14 cellular contexts compared by ENCODE assay signal in genomic region chr18:31679133-31679731, GRCh38. TPM values are rescaled to one million over a fixed set of nuclear protein-coding genes. Genes with fewer than 3 reads are reported as not detected.
DNase-seq lines count a peak whose midpoint lies in the region; ATAC-seq and TF ChIP-seq lines count a peak whose summit lies in the region.
"Had no signal": no experiment of that assay in that cellular context is flagged by ENCODE, and none has a peak within 500 bp of the region (broad histone marks: within the 10 kb centered on the region; RNA-seq: fewer than 3 reads in every experiment).

No MANE protein-coding gene starts in this region.

- H3K27me3 ChIP-seq in esophagus muscularis mucosa, result no peaks in the 10 kb centered on the region
- no peaks in the 10 kb centered on the region for H3K27me3 ChIP-seq in right atrium auricular region
- H3K27me3 ChIP-seq: BLaER1 had no signal

- TF ChIP-seq POLR2A in esophagus muscularis mucosa (IDR thresholded peaks at IDR 0.05; ENCODE audit: low read depth), result no peak

- 36% methylated on average over 3 of the region's 3 CpGs for WGBS in esophagus muscularis mucosa

- TF ChIP-seq CTCF in RWPE1 (conservative IDR thresholded peaks at IDR 0.05; ENCODE audit: low read depth), result no peak
- TF ChIP-seq CTCF in esophagus muscularis mucosa (IDR thresholded peaks at IDR 0.05), result no peak
- TF ChIP-seq CTCF in right atrium auricular region (IDR thresholded peaks at IDR 0.05), result no peak

- POLR2A ChIA-PET in RWPE1 (lab: Yijun Ruan, JAX; ENCODE audit: low non-redundant PET), result no interaction called here
- POLR2A ChIA-PET in activated CD8-positive, alpha-beta T cell treated with anti-CD3 and anti-CD28 coated beads, Interleukin-2, amount 10 ng/mL, durations not matched to agents 7 days and 5 days (lab: Charles Lee), result no interaction called here

- H3K4me3 Mint-ChIP-seq in activated CD8-positive, alpha-beta T cell treated with anti-CD3 and anti-CD28 coated beads, Interleukin-2, amount 10 ng/mL, durations not matched to agents 7 days and 5 days, result no peak overlapping the region
- H3K4me3 Mint-ChIP-seq: activated CD4-positive, alpha-beta T cell treated with anti-CD3 and anti-CD28 coated beads for 36 hours; nephron progenitor cell; stimulated activated naive CD8-positive, alpha-beta T cell treated with anti-CD3 and anti-CD28 coated beads, Interleukin-15, Interleukin-2, amounts not matched to agents 100 ng/mL and 50 ng/mL, for 24 hours had no signal

- H3K9me3 Mint-ChIP-seq in activated CD8-positive, alpha-beta T cell treated with anti-CD3 and anti-CD28 coated beads, Interleukin-2, amount 10 ng/mL, durations not matched to agents 7 days and 5 days (ENCODE audit: insufficient read depth), result no peaks in the 10 kb centered on the region
- H3K9me3 Mint-ChIP-seq: nephron progenitor cell; stimulated activated naive CD8-positive, alpha-beta T cell treated with anti-CD3 and anti-CD28 coated beads, Interleukin-15, Interleukin-2, amounts not matched to agents 100 ng/mL and 50 ng/mL, for 24 hours had no signal

- H3K4me1 Mint-ChIP-seq in activated CD8-positive, alpha-beta T cell treated with anti-CD3 and anti-CD28 coated beads, Interleukin-2, amount 10 ng/mL, durations not matched to agents 7 days and 5 days (ENCODE audit: low read depth), result peaks cover 5% of the 10 kb centered on the region

- H3K4me3 ChIP-seq in esophagus muscularis mucosa (no peak overlapping the region), right atrium auricular region (no peak overlapping the region)
- H3K4me3 ChIP-seq: BLaER1 had no signal

- H3K36me3 ChIP-seq in esophagus muscularis mucosa (no peaks in the 10 kb centered on the region), right atrium auricular region (no peaks in the 10 kb centered on the region)
- H3K36me3 ChIP-seq: BLaER1 had no signal

- H3K36me3 Mint-ChIP-seq in activated CD8-positive, alpha-beta T cell treated with anti-CD3 and anti-CD28 coated beads, Interleukin-2, amount 10 ng/mL, durations not matched to agents 7 days and 5 days (ENCODE audit: low read depth), result no peaks in the 10 kb centered on the region

- H3K27ac Mint-ChIP-seq in activated CD8-positive, alpha-beta T cell treated with anti-CD3 and anti-CD28 coated beads, Interleukin-2, amount 10 ng/mL, durations not matched to agents 7 days and 5 days, result no peak overlapping the region
- H3K27ac Mint-ChIP-seq: activated CD4-positive, alpha-beta T cell treated with anti-CD3 and anti-CD28 coated beads for 36 hours; stimulated activated naive CD8-positive, alpha-beta T cell treated with anti-CD3 and anti-CD28 coated beads, Interleukin-15, Interleukin-2, amounts not matched to agents 100 ng/mL and 50 ng/mL, for 24 hours had no signal

- ATAC-seq in GM21529 (IDR thresholded peaks at IDR 0.05; ENCODE audit: unreplicated experiment) (no peak), HG03442 (IDR thresholded peaks at IDR 0.05; ENCODE audit: unreplicated experiment) (no peak)
- ATAC-seq in activated CD8-positive, alpha-beta T cell treated with anti-CD3 and anti-CD28 coated beads, Interleukin-2, amount 10 ng/mL, durations not matched to agents 7 days and 5 days, result no peak
- ATAC-seq: activated CD4-positive, alpha-beta T cell treated with anti-CD3 and anti-CD28 coated beads for 36 hours had no signal

- CTCF ChIA-PET in RWPE1 (lab: Yijun Ruan, JAX), result no interaction called here
- CTCF ChIA-PET in activated CD8-positive, alpha-beta T cell treated with anti-CD3 and anti-CD28 coated beads, Interleukin-2, amount 10 ng/mL, durations not matched to agents 7 days and 5 days (lab: Charles Lee), result no interaction called here

- intact Hi-C loops in esophagus muscularis mucosa (cut with DNase I), result no loop called here

- DNase-seq in ELR (ENCODE audit: low read depth), result peak; percentile 26
- DNase-seq in RWPE1 (ENCODE audit: low spot score), result peak; percentile 49
- no peak for DNase-seq in esophagus muscularis mucosa (ENCODE audit: extremely low spot score)
- peak; percentile 46 for DNase-seq in non-pigmented ciliary epithelial cell (ENCODE audit: low read depth)
- no peak for DNase-seq in activated CD8-positive, alpha-beta T cell treated with anti-CD3 and anti-CD28 coated beads, Interleukin-2, amount 10 ng/mL, durations not matched to agents 7 days and 5 days
- no peak for DNase-seq in right atrium auricular region (ENCODE audit: low spot score)
- DNase-seq: activated CD4-positive, alpha-beta T cell treated with anti-CD3 and anti-CD28 coated beads for 36 hours; MM.1S; NCI-H510A; nephron progenitor cell had no signal

- H3K9me3 ChIP-seq in esophagus muscularis mucosa (no peaks in the 10 kb centered on the region), right atrium auricular region (no peaks in the 10 kb centered on the region)
- H3K9me3 ChIP-seq: BLaER1 had no signal

- H3K27me3 Mint-ChIP-seq in activated CD8-positive, alpha-beta T cell treated with anti-CD3 and anti-CD28 coated beads, Interleukin-2, amount 10 ng/mL, durations not matched to agents 7 days and 5 days (ENCODE audit: low read depth), result peaks cover 45% of the 10 kb centered on the region

- TF ChIP-seq EP300 in esophagus muscularis mucosa (IDR thresholded peaks at IDR 0.05), result no peak

- H3K27ac ChIP-seq in RWPE1 (peak overlapping the region; percentile 82), esophagus muscularis mucosa (replicated peaks in 1 of 4) (peak overlapping the region; percentile 24 to 60 (median 50)), right atrium auricular region (peak overlapping the region in 1 of 2 donors; percentile 15)
- H3K27ac ChIP-seq: BLaER1 had no signal

- H3K4me1 ChIP-seq in esophagus muscularis mucosa (peaks cover 14 to 46% (median 32%) of the 10 kb centered on the region in 4 donors), right atrium auricular region (peaks cover 0 to 30% of the 10 kb centered on the region in 2 donors)

RNA-seq across cellular contexts. Expression of gene B4GALT6, which starts 5.1 kb away (rescaled TPM):
- 10 to 100 TPM in 2 of 4 donors, 1 to 10 TPM in 2; 4.5 to 12.0 (median 8.0) TPM for total RNA-seq in esophagus muscularis mucosa
- total RNA-seq in activated CD8-positive, alpha-beta T cell treated with anti-CD3 and anti-CD28 coated beads, Interleukin-2, amount 10 ng/mL, durations not matched to agents 7 days and 5 days, result 1 to 10 TPM; 1.0 to 1.3 TPM
- 1 to 10 TPM; 3.4 to 5.6 TPM for total RNA-seq in right atrium auricular region

Comparison
In these comparisons a context has a peak if more than half of its experiments do, and no peak if none do; other contexts are left out.
1. DNase-seq: peak in ELR (single experiment), RWPE1 (single experiment) and non-pigmented ciliary epithelial cell (single experiment); none in esophagus muscularis mucosa (single experiment), activated CD8-positive, alpha-beta T cell treated with anti-CD3 and anti-CD28 coated beads, Interleukin-2, amount 10 ng/mL, durations not matched to agents 7 days and 5 days (single experiment) and right atrium auricular region (single experiment).